ENCODE assay signal across 8 cellular contexts in genomic region chr2:127196998-127197397, GRCh38. TPM values are rescaled to one million over a fixed set of nuclear protein-coding genes. Genes with fewer than 3 reads are reported as not detected.
DNase-seq lines count a peak whose midpoint lies in the region; ATAC-seq and TF ChIP-seq lines count a peak whose summit lies in the region.

No MANE protein-coding gene starts in this region.

- H3K36me3 Mint-ChIP-seq in activated CD4-positive, alpha-beta memory T cell treated with anti-CD3 and anti-CD28 coated beads, Interleukin-2, amount 10 ng/mL, durations not matched to agents 7 days and 5 days (ENCODE audit: low read depth) = no peaks in the 10 kb centered on the region
- no peaks in the 10 kb centered on the region for H3K36me3 Mint-ChIP-seq in activated CD4-positive, alpha-beta memory T cell treated with anti-CD3 and anti-CD28 coated beads for 36 hours
- H3K36me3 Mint-ChIP-seq in MCF 10A (ENCODE audit: insufficient read depth, unreplicated experiment) = no peaks in the 10 kb centered on the region

- 86 to 90% methylated on average over 4 of the region's 4 CpGs for WGBS in testis, 2 donors
- no CpG with 5 or more reads among the region's 4 CpGs for whole genome bisulfite sequencing in neuronal stem cell (ENCODE audit: extremely low coverage in 2 of 2, insufficient read length in 2 of 2, insufficient replicate concordance in 1 of 2), 2 donors

- no peak overlapping the region for H3K23ac ChIP-seq in neuronal stem cell (ENCODE audit: low read depth, low read length, poor library complexity)

- no peak overlapping the region for H3K4ac ChIP-seq in neuronal stem cell (ENCODE audit: low read length)

- H4K91ac ChIP-seq in neuronal stem cell (ENCODE audit: low read depth, low read length, poor library complexity) = no peak overlapping the region

- no peak overlapping the region for H3K4me2 ChIP-seq in neuronal stem cell (ENCODE audit: insufficient read depth, low read length, poor library complexity, severe bottlenecking)

- TF ChIP-seq CTCF in NB4 (IDR thresholded peaks at IDR 0.05; ENCODE audit: low read depth, low read length) = peak; percentile 91
- TF ChIP-seq CTCF in MCF 10A (IDR thresholded peaks at IDR 0.05; ENCODE audit: unreplicated experiment) = no peak
- TF ChIP-seq CTCF in testis (IDR thresholded peaks at IDR 0.05) = peak in 2 of 3 experiments; percentile 15 to 32

- H3K9me3 ChIP-seq in testis (no peaks in the 10 kb centered on the region), neuronal stem cell (replicated peaks in 1 of 2; ENCODE audit: control insufficient read depth in 2 of 2, insufficient read depth in 1 of 2, low read depth in 1 of 2, low read length in 2 of 2) (peaks cover 0 to 15% of the 10 kb centered on the region in 2 donors)

- H2BK5ac ChIP-seq in neuronal stem cell (ENCODE audit: low read length) = no peak overlapping the region

- no peak overlapping the region for H2BK12ac ChIP-seq in neuronal stem cell (ENCODE audit: low read length)

- no peak overlapping the region for H3K14ac ChIP-seq in neuronal stem cell (ENCODE audit: low read length)

- H3K27me3 ChIP-seq in testis (no peaks in the 10 kb centered on the region), neuronal stem cell (ENCODE audit: control insufficient read depth in 3 of 3, insufficient read depth in 3 of 3, low read depth in 1 of 3, low read length in 3 of 3) (no peaks in the 10 kb centered on the region)

- H2BK15ac ChIP-seq in neuronal stem cell (ENCODE audit: low read length) = no peak overlapping the region

- H3K4me1 Mint-ChIP-seq in activated CD4-positive, alpha-beta memory T cell treated with anti-CD3 and anti-CD28 coated beads, Interleukin-2, amount 10 ng/mL, durations not matched to agents 7 days and 5 days = peaks cover 3% of the 10 kb centered on the region
- H3K4me1 Mint-ChIP-seq in activated CD4-positive, alpha-beta memory T cell treated with anti-CD3 and anti-CD28 coated beads for 36 hours (ENCODE audit: low read depth) = peaks cover 4% of the 10 kb centered on the region
- peaks cover 6% of the 10 kb centered on the region for H3K4me1 Mint-ChIP-seq in MCF 10A (ENCODE audit: insufficient read depth, unreplicated experiment)

- intact Hi-C loops in activated CD4-positive, alpha-beta memory T cell treated with anti-CD3 and anti-CD28 coated beads for 36 hours (cut with micrococcal nuclease) = loop anchor here (1.0 to 5.0 kb wide), 4 partner anchors 75 to 452 kb away; partner anchors contain the start of gene ERCC3
- intact Hi-C loops in MCF 10A (cut with micrococcal nuclease) (loop anchor here (1.0 to 5.0 kb wide), 4 partner anchors 110 to 450 kb away; partner anchors contain the start of gene GPR17), testis (cut with DNase I; ENCODE audit: low total_unique reads) (no loop called here)

- no peaks in the 10 kb centered on the region for H3K79me1 ChIP-seq in neuronal stem cell (ENCODE audit: low read depth, low read length)

- no peak for ATAC-seq in HG03439 (IDR thresholded peaks at IDR 0.05; ENCODE audit: unreplicated experiment)

- H2AFZ ChIP-seq in neuronal stem cell (ENCODE audit: low read length) = no peak overlapping the region

- no TSS peak for BruUV-seq in MCF 10A (replicated peaks; lab: Mats Ljungman, UMichigan)

- no peaks in the 10 kb centered on the region for H3K9me3 Mint-ChIP-seq in activated CD4-positive, alpha-beta memory T cell treated with anti-CD3 and anti-CD28 coated beads, Interleukin-2, amount 10 ng/mL, durations not matched to agents 7 days and 5 days
- no peaks in the 10 kb centered on the region for H3K9me3 Mint-ChIP-seq in activated CD4-positive, alpha-beta memory T cell treated with anti-CD3 and anti-CD28 coated beads for 36 hours
- H3K9me3 Mint-ChIP-seq in MCF 10A (ENCODE audit: unreplicated experiment) = no peaks in the 10 kb centered on the region

- H3K4me1 ChIP-seq in testis (peaks cover 7% of the 10 kb centered on the region), neuronal stem cell (ENCODE audit: control insufficient read depth in 2 of 2, insufficient read depth in 1 of 2, low read depth in 1 of 2, low read length in 2 of 2) (no peaks in the 10 kb centered on the region)

- H3K36me3 ChIP-seq in testis (ENCODE audit: low read depth, missing control alignments) (no peaks in the 10 kb centered on the region), neuronal stem cell (replicated peaks in 1 of 2; ENCODE audit: control insufficient read depth in 2 of 2, insufficient read depth in 2 of 2, low read length in 2 of 2) (peaks cover 7 to 38% of the 10 kb centered on the region in 2 donors)

- H3K27ac Mint-ChIP-seq in activated CD4-positive, alpha-beta memory T cell treated with anti-CD3 and anti-CD28 coated beads, Interleukin-2, amount 10 ng/mL, durations not matched to agents 7 days and 5 days = no peak overlapping the region
- no peak overlapping the region for H3K27ac Mint-ChIP-seq in activated CD4-positive, alpha-beta memory T cell treated with anti-CD3 and anti-CD28 coated beads for 36 hours
- H3K27ac Mint-ChIP-seq in MCF 10A (ENCODE audit: low read depth, unreplicated experiment) = no peak overlapping the region

- H3K9ac ChIP-seq in neuronal stem cell (ENCODE audit: low read depth, low read length, poor library complexity) = no peak overlapping the region

- peak overlapping the region; percentile 13 for H3K4me3 Mint-ChIP-seq in activated CD4-positive, alpha-beta memory T cell treated with anti-CD3 and anti-CD28 coated beads, Interleukin-2, amount 10 ng/mL, durations not matched to agents 7 days and 5 days
- no peak overlapping the region for H3K4me3 Mint-ChIP-seq in activated CD4-positive, alpha-beta memory T cell treated with anti-CD3 and anti-CD28 coated beads for 36 hours
- no peak overlapping the region for H3K4me3 Mint-ChIP-seq in MCF 10A (ENCODE audit: unreplicated experiment)

- POLR2A ChIA-PET in activated CD4-positive, alpha-beta memory T cell treated with anti-CD3 and anti-CD28 coated beads, Interleukin-2, amount 10 ng/mL, durations not matched to agents 7 days and 5 days (lab: Charles Lee) = no interaction called here
- POLR2A ChIA-PET in activated CD4-positive, alpha-beta memory T cell treated with anti-CD3 and anti-CD28 coated beads for 36 hours (lab: Charles Lee) = no interaction called here
- POLR2A ChIA-PET in MCF 10A (lab: Yijun Ruan, JAX) = interaction anchor here (0.8 to 1.4 kb wide), 2 partner anchors 20 to 96 kb away, joined by 3 to 5 read pairs; no protein-coding TSS in a partner anchor

- no peaks in the 10 kb centered on the region for H3K27me3 Mint-ChIP-seq in activated CD4-positive, alpha-beta memory T cell treated with anti-CD3 and anti-CD28 coated beads, Interleukin-2, amount 10 ng/mL, durations not matched to agents 7 days and 5 days
- peaks cover 2% of the 10 kb centered on the region for H3K27me3 Mint-ChIP-seq in activated CD4-positive, alpha-beta memory T cell treated with anti-CD3 and anti-CD28 coated beads for 36 hours
- H3K27me3 Mint-ChIP-seq in MCF 10A (ENCODE audit: insufficient read depth, unreplicated experiment) = no peaks in the 10 kb centered on the region

- TF ChIP-seq POLR2A in NB4 (IDR thresholded peaks at IDR 0.05; ENCODE audit: extremely low read depth, insufficient read length) = no peak
- TF ChIP-seq POLR2A in testis (IDR thresholded peaks at IDR 0.05) = no peak

- no peak overlapping the region for H3K18ac ChIP-seq in neuronal stem cell (ENCODE audit: low read length)

- CTCF ChIA-PET in activated CD4-positive, alpha-beta memory T cell treated with anti-CD3 and anti-CD28 coated beads, Interleukin-2, amount 10 ng/mL, durations not matched to agents 7 days and 5 days (lab: Charles Lee) = interaction anchor here (0.6 to 1.7 kb wide), 11 partner anchors 9 to 367 kb away, joined by 3 to 21 read pairs (median 4); no protein-coding TSS in a partner anchor
- CTCF ChIA-PET in activated CD4-positive, alpha-beta memory T cell treated with anti-CD3 and anti-CD28 coated beads for 36 hours (lab: Charles Lee) = interaction anchor here (0.6 to 1.7 kb wide), 32 partner anchors 11 to 453 kb away, joined by 3 to 30 read pairs (median 4); partner anchors contain the start of gene ERCC3
- CTCF ChIA-PET in MCF 10A (lab: Yijun Ruan, JAX) = interaction anchor here (0.6 to 1.5 kb wide), 16 partner anchors 9 to 492 kb away, joined by 3 to 8 read pairs (median 4); partner anchors contain the start of gene ERCC3

- no peak overlapping the region for H2AK5ac ChIP-seq in neuronal stem cell (ENCODE audit: low read depth, low read length)

- no peak for DNase-seq in activated CD4-positive, alpha-beta memory T cell treated with anti-CD3 and anti-CD28 coated beads, Interleukin-2, amount 10 ng/mL, durations not matched to agents 7 days and 5 days
- no peak for DNase-seq in activated CD4-positive, alpha-beta memory T cell treated with anti-CD3 and anti-CD28 coated beads for 36 hours
- peak; percentile 80 for DNase-seq in NB4 (ENCODE audit: low read depth)
- DNase-seq in MCF 10A (ENCODE audit: unreplicated experiment) = peak; percentile 34
- DNase-seq in testis = no peak
- no peak for DNase-seq in activated CD8-positive, alpha-beta memory T cell treated with anti-CD3 and anti-CD28 coated beads, Interleukin-2, amount 50 U/mL, for 4 hours
- no peak for DNase-seq in neuronal stem cell (ENCODE audit: low spot score)

- no peak overlapping the region for H4K8ac ChIP-seq in neuronal stem cell (ENCODE audit: low read depth, low read length)

- H3K4me3 ChIP-seq in NB4 (ENCODE audit: low read depth, low read length) (peak overlapping the region; percentile 53), testis (no peak overlapping the region), neuronal stem cell (ENCODE audit: low read length in 2 of 2) (no peak overlapping the region)

- H3K27ac ChIP-seq in testis (no peak overlapping the region), neuronal stem cell (replicated peaks; ENCODE audit: low read length) (no peak overlapping the region)

- H2BK120ac ChIP-seq in neuronal stem cell (ENCODE audit: low read depth, low read length) = no peak overlapping the region

RNA-seq across cellular contexts. Expression of gene CYP27C1, which starts 23.1 kb away (rescaled TPM):
- not detected for total RNA-seq in activated CD4-positive, alpha-beta memory T cell treated with anti-CD3 and anti-CD28 coated beads, Interleukin-2, amount 10 ng/mL, durations not matched to agents 7 days and 5 days
- not detected for total RNA-seq in activated CD4-positive, alpha-beta memory T cell treated with anti-CD3 and anti-CD28 coated beads for 36 hours
- total RNA-seq in MCF 10A (2022) (0.25 TPM in 1 of 2 replicates, not detected in the other), testis (under 1 TPM; 0.50 to 0.55 TPM)
- 0.47 TPM for polyA plus RNA-seq in testis (ENCODE audit: insufficient read depth, low read depth, low replicate concordance)
- polyA plus RNA-seq in neuronal stem cell (2013, experiment 1 of 2) = 3.7 TPM
- 4.0 TPM for polyA plus RNA-seq in neuronal stem cell (2013, experiment 2 of 2)

Comparison
In these comparisons a context has a peak if more than half of its experiments do, and no peak if none do; other contexts are left out.
1. DNase-seq: peak in NB4 (single experiment) and MCF 10A (single experiment); none in activated CD4-positive, alpha-beta memory T cell treated with anti-CD3 and anti-CD28 coated beads, Interleukin-2, amount 10 ng/mL, durations not matched to agents 7 days and 5 days (single experiment), activated CD4-positive, alpha-beta memory T cell treated with anti-CD3 and anti-CD28 coated beads for 36 hours (single experiment), testis (single experiment), activated CD8-positive, alpha-beta memory T cell treated with anti-CD3 and anti-CD28 coated beads, Interleukin-2, amount 50 U/mL, for 4 hours (single experiment) and neuronal stem cell (single experiment).